Comparison of ENCODE assay signal across 23 cellular contexts in genomic region chr5:174991807-174992308, GRCh38.
"Had no signal": no experiment of that assay in that cellular context is flagged by ENCODE, and none has a peak within 500 bp of the region (broad histone marks: within the 10 kb centered on the region; RNA-seq: fewer than 3 reads in every experiment).

No MANE protein-coding gene starts in this region.

- H3K27me3 ChIP-seq: left lung, neutrophil, pancreas, right lobe of liver, transverse colon, upper lobe of right lung, uterus had no signal

- FAIRE-seq: islet of Langerhans, pancreas, small intestine had no signal

- H3K36me3 ChIP-seq: gastrocnemius medialis, heart right ventricle, left lung, lower lobe of right lung, neutrophil, pancreas, right lobe of liver, transverse colon, upper lobe of right lung, uterus had no signal

- H3K4me3 ChIP-seq: gastrocnemius medialis, heart right ventricle, left lung, lower lobe of right lung, pancreas, right lobe of liver, transverse colon, upper lobe of right lung, uterus had no signal

- DNase-seq: cortex of kidney; effector memory CD8-positive, alpha-beta T cell; foreskin fibroblast; gastrocnemius medialis; hippocampal formation; left cardiac atrium; left lung; lower lobe of right lung; naive B cell; pancreas; retina; right lobe of liver; small intestine; stimulated activated CD4-positive, alpha-beta T cell treated with anti-CD3 and anti-CD28 coated beads, Interleukin-15, amount 100 ng/mL, for 24 hours; stimulated activated CD4-positive, alpha-beta T cell treated with anti-CD3 and anti-CD28 coated beads, Interleukin-2, amount 100 ng/mL, for 48 hours; stimulated activated naive B cell treated with anti-CD40 and anti-IgM and Interleukin-4, amounts not matched to agents 10 μg/mL and 1 μg/mL and 100 μg/mL, for 72 hours; transverse colon; upper lobe of right lung; uterus had no signal

- H3K27ac ChIP-seq: left lung, lower lobe of right lung, neutrophil, pancreas, right lobe of liver, transverse colon, upper lobe of right lung, uterus had no signal

- H3K4me1 ChIP-seq: gastrocnemius medialis, left lung, lower lobe of right lung, right lobe of liver, transverse colon, uterus had no signal

- ATAC-seq: effector memory CD8-positive, alpha-beta T cell; gastrocnemius medialis; left lung; lower lobe of right lung; natural killer cell treated with Interleukin-12 subunit alpha and Interleukin-12 subunit beta and Interleukin-15 and Interleukin-18, amount 100 ng/mL, for 72 hours; stimulated activated naive B cell treated with anti-CD40 and anti-IgM and Interleukin-4, amounts not matched to agents 10 μg/mL and 1 μg/mL and 100 μg/mL, for 72 hours; upper lobe of right lung had no signal

- H3K9me3 ChIP-seq: gastrocnemius medialis, heart right ventricle, left lung, lower lobe of right lung, neutrophil, pancreas, right lobe of liver, transverse colon, upper lobe of right lung, uterus had no signal
